ENCODE assay signal across 1 cellular context in genomic region chr9:38130724-38131123, GRCh38.
A peak's percentile ranks its signal among the peaks of the same experiment; 100 is the strongest.
TF ChIP-seq lines count a peak whose summit lies in the region.

No MANE protein-coding gene starts in this region.

TF ChIP-seq in GM12878, 131 proteins besides CTCF, POLR2A, EP300 and RAD21 (continued from another document):
- TF ChIP-seq, protein P1, sequence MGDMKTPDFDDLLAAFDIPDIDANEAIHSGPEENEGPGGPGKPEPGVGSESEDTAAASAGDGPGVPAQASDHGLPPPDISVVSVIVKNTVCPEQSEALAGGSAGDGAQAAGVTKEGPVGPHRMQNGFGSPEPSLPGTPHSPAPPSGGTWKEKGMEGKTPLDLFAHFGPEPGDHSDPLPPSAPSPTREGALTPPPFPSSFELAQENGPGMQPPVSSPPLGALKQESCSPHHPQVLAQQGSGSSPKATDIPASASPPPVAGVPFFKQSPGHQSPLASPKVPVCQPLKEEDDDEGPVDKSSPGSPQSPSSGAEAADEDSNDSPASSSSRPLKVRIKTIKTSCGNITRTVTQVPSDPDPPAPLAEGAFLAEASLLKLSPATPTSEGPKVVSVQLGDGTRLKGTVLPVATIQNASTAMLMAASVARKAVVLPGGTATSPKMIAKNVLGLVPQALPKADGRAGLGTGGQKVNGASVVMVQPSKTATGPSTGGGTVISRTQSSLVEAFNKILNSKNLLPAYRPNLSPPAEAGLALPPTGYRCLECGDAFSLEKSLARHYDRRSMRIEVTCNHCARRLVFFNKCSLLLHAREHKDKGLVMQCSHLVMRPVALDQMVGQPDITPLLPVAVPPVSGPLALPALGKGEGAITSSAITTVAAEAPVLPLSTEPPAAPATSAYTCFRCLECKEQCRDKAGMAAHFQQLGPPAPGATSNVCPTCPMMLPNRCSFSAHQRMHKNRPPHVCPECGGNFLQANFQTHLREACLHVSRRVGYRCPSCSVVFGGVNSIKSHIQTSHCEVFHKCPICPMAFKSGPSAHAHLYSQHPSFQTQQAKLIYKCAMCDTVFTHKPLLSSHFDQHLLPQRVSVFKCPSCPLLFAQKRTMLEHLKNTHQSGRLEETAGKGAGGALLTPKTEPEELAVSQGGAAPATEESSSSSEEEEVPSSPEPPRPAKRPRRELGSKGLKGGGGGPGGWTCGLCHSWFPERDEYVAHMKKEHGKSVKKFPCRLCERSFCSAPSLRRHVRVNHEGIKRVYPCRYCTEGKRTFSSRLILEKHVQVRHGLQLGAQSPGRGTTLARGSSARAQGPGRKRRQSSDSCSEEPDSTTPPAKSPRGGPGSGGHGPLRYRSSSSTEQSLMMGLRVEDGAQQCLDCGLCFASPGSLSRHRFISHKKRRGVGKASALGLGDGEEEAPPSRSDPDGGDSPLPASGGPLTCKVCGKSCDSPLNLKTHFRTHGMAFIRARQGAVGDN (IDR thresholded peaks at IDR 0.05) = peak; percentile 68; the same call in 1 of the 2 replicates
- TF ChIP-seq NR2F1 (conservative IDR thresholded peaks at IDR 0.05) (peak; percentile 96), RB1 (IDR thresholded peaks at IDR 0.05; ENCODE audit: borderline replicate concordance) (no peak), ESRRA (IDR thresholded peaks at IDR 0.05; ENCODE audit: low read length) (no peak), DPF2 (IDR thresholded peaks at IDR 0.05) (peak; percentile 87), EED (IDR thresholded peaks at IDR 0.05; ENCODE audit: low read depth) (no peak), IKZF2 (IDR thresholded peaks at IDR 0.05) (peak; percentile 57 to 67; a peak in 2 of 4 replicates), EGR1 (IDR thresholded peaks at IDR 0.05; ENCODE audit: borderline replicate concordance in 1 of 2, low read depth in 2 of 2, low read length in 2 of 2) (no peak), BHLHE40 (IDR thresholded peaks at IDR 0.05; ENCODE audit: borderline replicate concordance in 1 of 2, low read depth in 2 of 2, low read length in 1 of 2) (peak in 1 of 2 experiments; percentile 48; a peak in 2 of 4 replicates), PAX8 (IDR thresholded peaks at IDR 0.05) (no peak), IKZF1 (conservative IDR thresholded peaks at IDR 0.05) (peak; percentile 80), SREBF2 (IDR thresholded peaks at IDR 0.05; ENCODE audit: low read length) (no peak), HCFC1 (IDR thresholded peaks at IDR 0.05; ENCODE audit: low read length) (no peak), MLLT1 (IDR thresholded peaks at IDR 0.05) (no peak), ZNF24 (IDR thresholded peaks at IDR 0.05) (no peak), HDGF (IDR thresholded peaks at IDR 0.05) (no peak), TCF7 (IDR thresholded peaks at IDR 0.05; ENCODE audit: borderline replicate concordance) (no peak), CHD1 (IDR thresholded peaks at IDR 0.05; ENCODE audit: low read depth, low read length) (no peak), GATAD2B (conservative IDR thresholded peaks at IDR 0.05; ENCODE audit: low read depth) (no peak), MYB (IDR thresholded peaks at IDR 0.05; ENCODE audit: borderline replicate concordance, low read depth, low read length) (no peak), NR2C2 (IDR thresholded peaks at IDR 0.05; ENCODE audit: borderline replicate concordance, control insufficient read depth, insufficient read length, low read depth) (no peak), NR2C1 (IDR thresholded peaks at IDR 0.05) (peak; percentile 60), MTA2 (IDR thresholded peaks at IDR 0.05; ENCODE audit: low read depth) (peak; percentile 83), ZNF592 (IDR thresholded peaks at IDR 0.05) (peak; percentile 16; the same call in 1 of the 2 replicates), NBN (IDR thresholded peaks at IDR 0.05) (peak; percentile 42; the same call in 1 of the 2 replicates), SUPT20H (IDR thresholded peaks at IDR 0.05; ENCODE audit: borderline replicate concordance, control insufficient read depth, low read depth, low read length) (no peak), BMI1 (IDR thresholded peaks at IDR 0.05; ENCODE audit: borderline replicate concordance) (no peak; the same call in 1 of the 2 replicates), ZNF274 (IDR thresholded peaks at IDR 0.05; ENCODE audit: insufficient read depth, insufficient read length) (no peak)
- TF ChIP-seq, protein P2, sequence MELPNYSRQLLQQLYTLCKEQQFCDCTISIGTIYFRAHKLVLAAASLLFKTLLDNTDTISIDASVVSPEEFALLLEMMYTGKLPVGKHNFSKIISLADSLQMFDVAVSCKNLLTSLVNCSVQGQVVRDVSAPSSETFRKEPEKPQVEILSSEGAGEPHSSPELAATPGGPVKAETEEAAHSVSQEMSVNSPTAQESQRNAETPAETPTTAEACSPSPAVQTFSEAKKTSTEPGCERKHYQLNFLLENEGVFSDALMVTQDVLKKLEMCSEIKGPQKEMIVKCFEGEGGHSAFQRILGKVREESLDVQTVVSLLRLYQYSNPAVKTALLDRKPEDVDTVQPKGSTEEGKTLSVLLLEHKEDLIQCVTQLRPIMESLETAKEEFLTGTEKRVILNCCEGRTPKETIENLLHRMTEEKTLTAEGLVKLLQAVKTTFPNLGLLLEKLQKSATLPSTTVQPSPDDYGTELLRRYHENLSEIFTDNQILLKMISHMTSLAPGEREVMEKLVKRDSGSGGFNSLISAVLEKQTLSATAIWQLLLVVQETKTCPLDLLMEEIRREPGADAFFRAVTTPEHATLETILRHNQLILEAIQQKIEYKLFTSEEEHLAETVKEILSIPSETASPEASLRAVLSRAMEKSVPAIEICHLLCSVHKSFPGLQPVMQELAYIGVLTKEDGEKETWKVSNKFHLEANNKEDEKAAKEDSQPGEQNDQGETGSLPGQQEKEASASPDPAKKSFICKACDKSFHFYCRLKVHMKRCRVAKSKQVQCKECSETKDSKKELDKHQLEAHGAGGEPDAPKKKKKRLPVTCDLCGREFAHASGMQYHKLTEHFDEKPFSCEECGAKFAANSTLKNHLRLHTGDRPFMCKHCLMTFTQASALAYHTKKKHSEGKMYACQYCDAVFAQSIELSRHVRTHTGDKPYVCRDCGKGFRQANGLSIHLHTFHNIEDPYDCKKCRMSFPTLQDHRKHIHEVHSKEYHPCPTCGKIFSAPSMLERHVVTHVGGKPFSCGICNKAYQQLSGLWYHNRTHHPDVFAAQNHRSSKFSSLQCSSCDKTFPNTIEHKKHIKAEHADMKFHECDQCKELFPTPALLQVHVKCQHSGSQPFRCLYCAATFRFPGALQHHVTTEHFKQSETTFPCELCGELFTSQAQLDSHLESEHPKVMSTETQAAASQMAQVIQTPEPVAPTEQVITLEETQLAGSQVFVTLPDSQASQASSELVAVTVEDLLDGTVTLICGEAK (IDR thresholded peaks at IDR 0.05; ENCODE audit: borderline replicate concordance) = no peak
- TF ChIP-seq, protein P3, sequence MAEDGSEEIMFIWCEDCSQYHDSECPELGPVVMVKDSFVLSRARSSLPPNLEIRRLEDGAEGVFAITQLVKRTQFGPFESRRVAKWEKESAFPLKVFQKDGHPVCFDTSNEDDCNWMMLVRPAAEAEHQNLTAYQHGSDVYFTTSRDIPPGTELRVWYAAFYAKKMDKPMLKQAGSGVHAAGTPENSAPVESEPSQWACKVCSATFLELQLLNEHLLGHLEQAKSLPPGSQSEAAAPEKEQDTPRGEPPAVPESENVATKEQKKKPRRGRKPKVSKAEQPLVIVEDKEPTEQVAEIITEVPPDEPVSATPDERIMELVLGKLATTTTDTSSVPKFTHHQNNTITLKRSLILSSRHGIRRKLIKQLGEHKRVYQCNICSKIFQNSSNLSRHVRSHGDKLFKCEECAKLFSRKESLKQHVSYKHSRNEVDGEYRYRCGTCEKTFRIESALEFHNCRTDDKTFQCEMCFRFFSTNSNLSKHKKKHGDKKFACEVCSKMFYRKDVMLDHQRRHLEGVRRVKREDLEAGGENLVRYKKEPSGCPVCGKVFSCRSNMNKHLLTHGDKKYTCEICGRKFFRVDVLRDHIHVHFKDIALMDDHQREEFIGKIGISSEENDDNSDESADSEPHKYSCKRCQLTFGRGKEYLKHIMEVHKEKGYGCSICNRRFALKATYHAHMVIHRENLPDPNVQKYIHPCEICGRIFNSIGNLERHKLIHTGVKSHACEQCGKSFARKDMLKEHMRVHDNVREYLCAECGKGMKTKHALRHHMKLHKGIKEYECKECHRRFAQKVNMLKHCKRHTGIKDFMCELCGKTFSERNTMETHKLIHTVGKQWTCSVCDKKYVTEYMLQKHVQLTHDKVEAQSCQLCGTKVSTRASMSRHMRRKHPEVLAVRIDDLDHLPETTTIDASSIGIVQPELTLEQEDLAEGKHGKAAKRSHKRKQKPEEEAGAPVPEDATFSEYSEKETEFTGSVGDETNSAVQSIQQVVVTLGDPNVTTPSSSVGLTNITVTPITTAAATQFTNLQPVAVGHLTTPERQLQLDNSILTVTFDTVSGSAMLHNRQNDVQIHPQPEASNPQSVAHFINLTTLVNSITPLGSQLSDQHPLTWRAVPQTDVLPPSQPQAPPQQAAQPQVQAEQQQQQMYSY (CRISPR knock-in tag; IDR thresholded peaks at IDR 0.05) = no peak
- TF ChIP-seq, protein P4, sequence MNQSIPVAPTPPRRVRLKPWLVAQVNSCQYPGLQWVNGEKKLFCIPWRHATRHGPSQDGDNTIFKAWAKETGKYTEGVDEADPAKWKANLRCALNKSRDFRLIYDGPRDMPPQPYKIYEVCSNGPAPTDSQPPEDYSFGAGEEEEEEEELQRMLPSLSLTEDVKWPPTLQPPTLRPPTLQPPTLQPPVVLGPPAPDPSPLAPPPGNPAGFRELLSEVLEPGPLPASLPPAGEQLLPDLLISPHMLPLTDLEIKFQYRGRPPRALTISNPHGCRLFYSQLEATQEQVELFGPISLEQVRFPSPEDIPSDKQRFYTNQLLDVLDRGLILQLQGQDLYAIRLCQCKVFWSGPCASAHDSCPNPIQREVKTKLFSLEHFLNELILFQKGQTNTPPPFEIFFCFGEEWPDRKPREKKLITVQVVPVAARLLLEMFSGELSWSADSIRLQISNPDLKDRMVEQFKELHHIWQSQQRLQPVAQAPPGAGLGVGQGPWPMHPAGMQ (IDR thresholded peaks at IDR 0.05; ENCODE audit: borderline replicate concordance) = no peak
- TF ChIP-seq, protein P5, sequence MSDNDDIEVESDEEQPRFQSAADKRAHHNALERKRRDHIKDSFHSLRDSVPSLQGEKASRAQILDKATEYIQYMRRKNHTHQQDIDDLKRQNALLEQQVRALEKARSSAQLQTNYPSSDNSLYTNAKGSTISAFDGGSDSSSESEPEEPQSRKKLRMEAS (IDR thresholded peaks at IDR 0.05; ENCODE audit: low read depth, low read length) = no peak
- TF ChIP-seq, protein P6, sequence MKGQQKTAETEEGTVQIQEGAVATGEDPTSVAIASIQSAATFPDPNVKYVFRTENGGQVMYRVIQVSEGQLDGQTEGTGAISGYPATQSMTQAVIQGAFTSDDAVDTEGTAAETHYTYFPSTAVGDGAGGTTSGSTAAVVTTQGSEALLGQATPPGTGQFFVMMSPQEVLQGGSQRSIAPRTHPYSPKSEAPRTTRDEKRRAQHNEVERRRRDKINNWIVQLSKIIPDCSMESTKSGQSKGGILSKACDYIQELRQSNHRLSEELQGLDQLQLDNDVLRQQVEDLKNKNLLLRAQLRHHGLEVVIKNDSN (IDR thresholded peaks at IDR 0.05; ENCODE audit: borderline replicate concordance, extremely low read length, insufficient read depth, low read depth, low read length) = no peak
